ENCODE assay signal across 16 cellular contexts in the genomic region with DNA sequence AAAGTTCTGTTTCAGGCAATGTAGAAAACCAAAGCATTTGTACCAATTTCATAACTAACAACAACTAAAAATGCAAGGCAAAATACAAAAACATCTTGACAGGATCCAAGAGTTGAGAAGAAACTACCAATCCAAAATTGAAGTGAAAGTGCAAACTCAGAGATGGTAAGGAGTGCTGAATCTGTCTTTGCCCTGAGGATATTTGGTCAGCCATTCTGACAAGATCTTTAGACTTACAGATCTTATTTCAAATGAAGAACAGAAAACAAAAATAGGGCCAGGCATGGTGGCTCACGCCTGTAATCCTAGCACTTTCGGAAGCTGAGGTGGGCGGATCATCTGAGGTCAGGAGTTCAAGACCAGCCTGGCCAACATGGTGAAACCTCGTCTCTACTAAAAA.
DNase-seq lines count a peak whose midpoint lies in the region; ATAC-seq, FAIRE-seq and TF ChIP-seq lines count a peak whose summit lies in the region.
"Had no signal": no experiment of that assay in that cellular context is flagged by ENCODE, and none has a peak within 500 bp of the region (broad histone marks: within the 10 kb centered on the region; RNA-seq: fewer than 3 reads in every experiment).

No MANE protein-coding gene starts in this region.

- H3K27me3 Mint-ChIP-seq in T-helper 17 cell (no peaks in the 10 kb centered on the region), CD14-positive monocyte (ENCODE audit: low read depth in 3 of 3) (no peaks in the 10 kb centered on the region)

- FAIRE-seq in HTR-8/SVneo (lab: Jason Lieb, UNC), result peak; percentile 46
- FAIRE-seq: A549, D721Med had no signal

- H3K9me3 ChIP-seq in T-helper 17 cell (ENCODE audit: control insufficient read depth, low read length, poor library complexity, severe bottlenecking), result peaks cover 8% of the 10 kb centered on the region
- H3K9me3 ChIP-seq: SJCRH30 had no signal

- H3K4me3 Mint-ChIP-seq in T-helper 17 cell (no peak overlapping the region), CD14-positive monocyte (no peak overlapping the region)
- H3K4me3 Mint-ChIP-seq: CD8-positive, alpha-beta T cell had no signal

- no peaks in the 10 kb centered on the region for H3K4me1 Mint-ChIP-seq in T-helper 17 cell
- H3K4me1 Mint-ChIP-seq in CD14-positive monocyte, result peaks cover 3% of the 10 kb centered on the region

- H3K4me3 ChIP-seq in fibroblast of villous mesenchyme (ENCODE audit: low read depth, low read length), result no peak overlapping the region
- H3K4me3 ChIP-seq: A549, SJCRH30 had no signal

- peak; percentile 10 for DNase-seq in ELR (ENCODE audit: low read depth)
- peak; percentile 10 for DNase-seq in HTR-8/SVneo (ENCODE audit: insufficient read length, low spot score)
- no peak for DNase-seq in T-helper 17 cell
- peak; percentile 33 for DNase-seq in fibroblast of villous mesenchyme (ENCODE audit: low read depth)
- DNase-seq in GM19238 (ENCODE audit: insufficient read length, low spot score), result no peak
- DNase-seq in NCI-H2227 treated with DMSO at 0.1 percent for 48 hours (lab: John Stamatoyannopoulos, UW), result no peak
- DNase-seq in CD14-positive monocyte (ENCODE audit: low spot score), result no peak
- DNase-seq: CD8-positive, alpha-beta T cell; DMS79 treated with DMSO at 0.1 percent for 48 hours; NCI-H1092 treated with DMSO at 0.1 percent for 48 hours; NCI-H1694; SJCRH30 had no signal

- H3K27ac Mint-ChIP-seq in T-helper 17 cell (peak overlapping the region; percentile 61), CD14-positive monocyte (peak overlapping the region in 1 of 7 donors; percentile 20)
- H3K27ac Mint-ChIP-seq: CD8-positive, alpha-beta T cell had no signal

- ATAC-seq in T-helper 17 cell, result no peak
- no peak for ATAC-seq in HG03571 (IDR thresholded peaks at IDR 0.05; ENCODE audit: unreplicated experiment)
- ATAC-seq: A549; CD8-positive, alpha-beta T cell; HCT116 had no signal

- H3K9me3 Mint-ChIP-seq in CD14-positive monocyte, result peaks cover 7 to 18% (median 15%) of the 10 kb centered on the region in 7 donors

- H3K36me3 Mint-ChIP-seq in T-helper 17 cell (ENCODE audit: low read depth), result no peaks in the 10 kb centered on the region
- peaks cover 3 to 6% of the 10 kb centered on the region in 2 donors for H3K36me3 Mint-ChIP-seq in CD14-positive monocyte

- intact Hi-C loops in CD14-positive monocyte (cut with micrococcal nuclease), result no loop called here

- TF ChIP-seq CTCF in fibroblast of villous mesenchyme (IDR thresholded peaks at IDR 0.05; ENCODE audit: insufficient read depth, low read depth, low read length), result no peak
- TF ChIP-seq CTCF in CD14-positive monocyte (IDR thresholded peaks at IDR 0.05), result no peak

Comparison
In these comparisons a context has a peak if more than half of its experiments do, and no peak if none do; other contexts are left out.
1. DNase-seq: peak in ELR (single experiment), HTR-8/SVneo (single experiment) and fibroblast of villous mesenchyme (single experiment); none in T-helper 17 cell (0 of 3), GM19238 (single experiment), NCI-H2227 treated with DMSO at 0.1 percent for 48 hours (single experiment) and CD14-positive monocyte (single experiment).